ENCODE assay signal across 19 cellular contexts in genomic region chr11:34907934-34908593, GRCh38. TPM values are rescaled to one million over a fixed set of nuclear protein-coding genes. Genes with fewer than 3 reads are reported as not detected.
DNase-seq lines count a peak whose midpoint lies in the region; ATAC-seq and TF ChIP-seq lines count a peak whose summit lies in the region.
"Had no signal": no experiment of that assay in that cellular context is flagged by ENCODE, and none has a peak within 500 bp of the region (broad histone marks: within the 10 kb centered on the region; RNA-seq: fewer than 3 reads in every experiment).

No MANE protein-coding gene starts in this region.

- ATAC-seq in GM21390 (IDR thresholded peaks at IDR 0.05; ENCODE audit: unreplicated experiment) (peak; percentile 58), HG03159 (IDR thresholded peaks at IDR 0.05; ENCODE audit: unreplicated experiment) (peak; percentile 42), GM19324 (IDR thresholded peaks at IDR 0.05; ENCODE audit: low FRiP score, unreplicated experiment) (no peak)
- ATAC-seq in activated T-helper 17 cell treated with anti-CD3 and anti-CD28 coated beads, Interleukin-2, amount 50 U/mL, for 72 hours (replicated peaks), result peak; percentile 32
- ATAC-seq: activated CD8-positive, alpha-beta T cell treated with anti-CD3 and anti-CD28 coated beads, Interleukin-2, amount 10 ng/mL, durations not matched to agents 7 days and 5 days; naive thymus-derived CD4-positive, alpha-beta T cell had no signal

- H3K36me3 Mint-ChIP-seq in activated T-helper 17 cell treated with anti-CD3 and anti-CD28 coated beads, Interleukin-2, amount 50 U/mL, for 72 hours (ENCODE audit: low read depth), result no peaks in the 10 kb centered on the region

- intact Hi-C loops in cardiac septum (cut with DNase I), result no loop called here

- no peak overlapping the region for H3K4me3 Mint-ChIP-seq in activated T-helper 17 cell treated with anti-CD3 and anti-CD28 coated beads, Interleukin-2, amount 50 U/mL, for 72 hours
- H3K4me3 Mint-ChIP-seq: activated CD8-positive, alpha-beta T cell treated with anti-CD3 and anti-CD28 coated beads, Interleukin-2, amount 10 ng/mL, durations not matched to agents 7 days and 5 days; CD8-positive, alpha-beta memory T cell; naive thymus-derived CD4-positive, alpha-beta T cell had no signal

- no peaks in the 10 kb centered on the region for H3K27me3 Mint-ChIP-seq in activated T-helper 17 cell treated with anti-CD3 and anti-CD28 coated beads, Interleukin-2, amount 50 U/mL, for 72 hours
- H3K27me3 Mint-ChIP-seq: CD8-positive, alpha-beta memory T cell; naive thymus-derived CD4-positive, alpha-beta T cell had no signal

- no peak overlapping the region for H3K4me3 ChIP-seq in WERI-Rb-1 (ENCODE audit: low read depth, low read length)
- H3K4me3 ChIP-seq: skin epidermis, suprapubic skin had no signal

- peak; percentile 29 for DNase-seq in ELR (ENCODE audit: low read depth)
- no peak for DNase-seq in WERI-Rb-1
- no peak for DNase-seq in cardiac septum (ENCODE audit: low spot score)
- DNase-seq in NCI-H2081 treated with DMSO at 0.1 percent for 48 hours (lab: John Stamatoyannopoulos, UW), result no peak
- DNase-seq: activated CD8-positive, alpha-beta T cell treated with anti-CD3 and anti-CD28 coated beads, Interleukin-2, amount 10 ng/mL, durations not matched to agents 7 days and 5 days; CD8-positive, alpha-beta memory T cell; effector CD4-positive, alpha-beta T cell; Karpas-422; naive thymus-derived CD4-positive, alpha-beta T cell; stimulated activated CD4-positive, alpha-beta T cell treated with anti-CD3 and anti-CD28 coated beads, Interleukin-4, amount 100 ng/mL, for 4 hours; stimulated activated CD8-positive, alpha-beta memory T cell treated with anti-CD3 and anti-CD28 coated beads, Interleukin-4, amount 100 ng/mL, for 48 hours; T-helper 1 cell had no signal

- H3K9me3 ChIP-seq in WERI-Rb-1 (ENCODE audit: severe bottlenecking), result peaks cover 2% of the 10 kb centered on the region
- H3K9me3 ChIP-seq: suprapubic skin had no signal

- no peaks in the 10 kb centered on the region for H3K27me3 ChIP-seq in WERI-Rb-1 (ENCODE audit: insufficient read depth, low read depth, severe bottlenecking)
- H3K27me3 ChIP-seq: suprapubic skin had no signal

- no peaks in the 10 kb centered on the region for H3K9me3 Mint-ChIP-seq in activated T-helper 17 cell treated with anti-CD3 and anti-CD28 coated beads, Interleukin-2, amount 50 U/mL, for 72 hours
- H3K9me3 Mint-ChIP-seq: CD8-positive, alpha-beta memory T cell had no signal

- TF ChIP-seq CTCF in WERI-Rb-1 (IDR thresholded peaks at IDR 0.05; ENCODE audit: low read depth, low read length), result no peak

- H3K36me3 ChIP-seq in WERI-Rb-1, result peaks cover 2% of the 10 kb centered on the region
- H3K36me3 ChIP-seq: suprapubic skin had no signal

- no peak overlapping the region for H3K27ac ChIP-seq in WERI-Rb-1
- H3K27ac ChIP-seq: skin epidermis, suprapubic skin, VCaP had no signal

- H3K4me1 Mint-ChIP-seq in activated T-helper 17 cell treated with anti-CD3 and anti-CD28 coated beads, Interleukin-2, amount 50 U/mL, for 72 hours, result peaks cover 10% of the 10 kb centered on the region

- no peak overlapping the region for H3K27ac Mint-ChIP-seq in activated T-helper 17 cell treated with anti-CD3 and anti-CD28 coated beads, Interleukin-2, amount 50 U/mL, for 72 hours
- H3K27ac Mint-ChIP-seq: activated CD8-positive, alpha-beta T cell treated with anti-CD3 and anti-CD28 coated beads, Interleukin-2, amount 10 ng/mL, durations not matched to agents 7 days and 5 days; CD8-positive, alpha-beta memory T cell; naive thymus-derived CD4-positive, alpha-beta T cell had no signal

RNA-seq across cellular contexts. Expression of gene APIP, which starts 8.1 kb away (rescaled TPM):
- total RNA-seq in activated T-helper 17 cell treated with anti-CD3 and anti-CD28 coated beads, Interleukin-2, amount 50 U/mL, for 72 hours, result 10 to 100 TPM; 19.5 to 30.6 TPM
- 36.5 TPM for total RNA-seq in cardiac septum

RNA-seq across cellular contexts. Expression of gene PDHX, which starts 8.4 kb away (rescaled TPM):
- 10 to 100 TPM; 23.9 to 28.2 TPM for total RNA-seq in activated T-helper 17 cell treated with anti-CD3 and anti-CD28 coated beads, Interleukin-2, amount 50 U/mL, for 72 hours
- 118 TPM for total RNA-seq in cardiac septum
